Comparison of ENCODE assay signal across 7 cellular contexts in genomic region chr1:149103109-149104081, GRCh38. TPM values are rescaled to one million over a fixed set of nuclear protein-coding genes. Genes with fewer than 3 reads are reported as not detected.
DNase-seq lines count a peak whose midpoint lies in the region; ATAC-seq, FAIRE-seq and TF ChIP-seq lines count a peak whose summit lies in the region.
"Not testable (repeated sequence)": the region's sequence is repeated elsewhere in the genome, so short reads cannot be mapped to it uniquely, and the experiment has no call there.

Gene NBPF9 (minus strand): TSS chr1:149103551. CDS start chr1:149082139, 21,412 bp downstream.

- H3K27me3 Mint-ChIP-seq in activated CD4-positive, alpha-beta T cell treated with anti-CD3 and anti-CD28 coated beads for 36 hours; central memory CD8-positive, alpha-beta T cell: not testable (repeated sequence)

- not testable (repeated sequence) for H3K27me3 ChIP-seq in skeletal muscle tissue (ENCODE audit: control insufficient read depth in 3 of 3, insufficient read depth in 3 of 3, low read length in 3 of 3)

- H3K9ac ChIP-seq in kidney (ENCODE audit: low read length in 2 of 2) = not testable (repeated sequence)
- H3K9ac ChIP-seq in skeletal muscle tissue (ENCODE audit: low read depth in 1 of 3, low read length in 3 of 3) = peak within 1 kb of the TSS in 1 of 3 donors; percentile 33

- H3K9me3 ChIP-seq in kidney (ENCODE audit: control insufficient read depth in 1 of 2, low read length in 2 of 2); skeletal muscle tissue (ENCODE audit: control insufficient read depth in 3 of 3, low read length in 3 of 3): not testable (repeated sequence)

- ATAC-seq in GM18873 (IDR thresholded peaks at IDR 0.05; ENCODE audit: low FRiP score, unreplicated experiment) (peak; percentile 86), HG03025 (IDR thresholded peaks at IDR 0.05; ENCODE audit: low FRiP score, unreplicated experiment) (peak; percentile 86)
- ATAC-seq in activated CD4-positive, alpha-beta T cell treated with anti-CD3 and anti-CD28 coated beads for 36 hours = peak; percentile 95
- ATAC-seq in central memory CD8-positive, alpha-beta T cell (replicated peaks; ENCODE audit: extremely low read depth, poor library complexity, severe bottlenecking) = peak; percentile 85

- POLR2A ChIA-PET in activated CD4-positive, alpha-beta T cell treated with anti-CD3 and anti-CD28 coated beads for 36 hours (lab: Charles Lee) = not testable (repeated sequence)

- not testable (repeated sequence) for H3K9me3 Mint-ChIP-seq in activated CD4-positive, alpha-beta T cell treated with anti-CD3 and anti-CD28 coated beads for 36 hours (ENCODE audit: low read depth); central memory CD8-positive, alpha-beta T cell

- peak within 1 kb of the TSS; percentile 97 for H3K4me3 Mint-ChIP-seq in activated CD4-positive, alpha-beta T cell treated with anti-CD3 and anti-CD28 coated beads for 36 hours
- H3K4me3 Mint-ChIP-seq in central memory CD8-positive, alpha-beta T cell = peak within 1 kb of the TSS; percentile 94

- not testable (repeated sequence) for H3K36me3 ChIP-seq in kidney (ENCODE audit: control insufficient read depth in 1 of 2, insufficient read depth in 2 of 2, low read length in 2 of 2); skeletal muscle tissue (ENCODE audit: control insufficient read depth in 3 of 3, insufficient read depth in 3 of 3, low read length in 3 of 3)

- not testable (repeated sequence) for H3K4me1 ChIP-seq in kidney (ENCODE audit: control insufficient read depth in 1 of 2, insufficient read depth in 1 of 2, low read depth in 1 of 2, low read length in 2 of 2); skeletal muscle tissue (ENCODE audit: control insufficient read depth in 3 of 3, insufficient read depth in 3 of 3, low read length in 3 of 3)

- H3K4me3 ChIP-seq in kidney (ENCODE audit: low read length in 2 of 2) (peak within 1 kb of the TSS in 1 of 2 donors; percentile 32), skeletal muscle tissue (ENCODE audit: low read length in 3 of 3) (peak within 1 kb of the TSS in 2 of 3 donors; percentile 29 to 46)

- intact Hi-C loops in activated CD4-positive, alpha-beta T cell treated with anti-CD3 and anti-CD28 coated beads for 36 hours (cut with DNase I, micrococcal nuclease); kidney (cut with DNase I): not testable (repeated sequence)

- TF ChIP-seq CTCF in kidney (IDR thresholded peaks at IDR 0.05; ENCODE audit: borderline replicate concordance, extremely low read depth, insufficient read depth) = not testable (repeated sequence)

- DNase-seq in NCI-H2227 (lab: John Stamatoyannopoulos, UW; ENCODE audit: unreplicated experiment) = peak; percentile 28
- peak; percentile 60 for DNase-seq in activated CD4-positive, alpha-beta T cell treated with anti-CD3 and anti-CD28 coated beads for 36 hours
- DNase-seq in central memory CD8-positive, alpha-beta T cell (ENCODE audit: low spot score in 2 of 2) = peak in 1 of 2 donors; percentile 16
- DNase-seq in kidney = peak; percentile 77

- not testable (repeated sequence) for FAIRE-seq in kidney (lab: Jason Lieb, UNC)

- H3K27ac ChIP-seq in kidney (ENCODE audit: low read depth in 2 of 2, low read length in 2 of 2); skeletal muscle tissue (ENCODE audit: low read depth, low read length): not testable (repeated sequence)

- CTCF ChIA-PET in activated CD4-positive, alpha-beta T cell treated with anti-CD3 and anti-CD28 coated beads for 36 hours (lab: Charles Lee) = not testable (repeated sequence)

- H3K27ac Mint-ChIP-seq in activated CD4-positive, alpha-beta T cell treated with anti-CD3 and anti-CD28 coated beads for 36 hours = peak within 1 kb of the TSS; percentile 98
- H3K27ac Mint-ChIP-seq in central memory CD8-positive, alpha-beta T cell (ENCODE audit: low read depth) = peak within 1 kb of the TSS; percentile 94

- not testable (repeated sequence) for H3K4me1 Mint-ChIP-seq in activated CD4-positive, alpha-beta T cell treated with anti-CD3 and anti-CD28 coated beads for 36 hours; central memory CD8-positive, alpha-beta T cell

- not testable (repeated sequence) for H3K36me3 Mint-ChIP-seq in activated CD4-positive, alpha-beta T cell treated with anti-CD3 and anti-CD28 coated beads for 36 hours (ENCODE audit: low read depth); central memory CD8-positive, alpha-beta T cell (ENCODE audit: insufficient read depth)

RNA-seq across cellular contexts. Expression of gene NBPF9, which starts in this region (rescaled TPM):
- total RNA-seq in activated CD4-positive, alpha-beta T cell treated with anti-CD3 and anti-CD28 coated beads for 36 hours = 10 to 100 TPM; 19.0 to 21.6 TPM
- 17.8 TPM for total RNA-seq in kidney
- 5.3 TPM for polyA plus RNA-seq in kidney (ENCODE audit: insufficient read depth, low read depth, low replicate concordance)
- 12.5 TPM for total RNA-seq in skeletal muscle tissue
